In genomic region chr14:32722631-32723183, GRCh38 we compare ENCODE assay signal across 1 cellular context.
TF ChIP-seq lines count a peak whose summit lies in the region.

No MANE protein-coding gene starts in this region.

TF ChIP-seq in H1, 55 proteins besides CTCF, POLR2A, EP300 and RAD21:
- no peak for TF ChIP-seq YY1 (IDR thresholded peaks at IDR 0.05; ENCODE audit: low read depth, low read length)
- TF ChIP-seq ZNF274 (IDR thresholded peaks at IDR 0.05; ENCODE audit: borderline replicate concordance, extremely low read depth, low read length) = no peak
- no peak for TF ChIP-seq GABPA (IDR thresholded peaks at IDR 0.05; ENCODE audit: borderline replicate concordance, insufficient read depth, low read length)
- no peak for TF ChIP-seq SRF (IDR thresholded peaks at IDR 0.05; ENCODE audit: low read depth, low read length)
- TF ChIP-seq E2F6 (IDR thresholded peaks at IDR 0.05) = no peak
